ENCODE assay signal across 1 cellular context in genomic region chr19:1531587-1531986, GRCh38.
TF ChIP-seq lines count a peak whose summit lies in the region.

No MANE protein-coding gene starts in this region.

TF ChIP-seq in HepG2, 621 proteins besides CTCF, POLR2A, EP300 and RAD21:
- TF ChIP-seq GZF1 (CRISPR knock-in tag; IDR thresholded peaks at IDR 0.05): peak; percentile 98
- TF ChIP-seq ZNF546 (CRISPR knock-in tag; conservative IDR thresholded peaks at IDR 0.05): no peak
- TF ChIP-seq ZNF280B (CRISPR knock-in tag; IDR thresholded peaks at IDR 0.05; ENCODE audit: borderline replicate concordance): no peak
TF ChIP-seq in HepG2: peak in this region for 1.
